ENCODE assay signal across 20 cellular contexts in the genomic region with DNA sequence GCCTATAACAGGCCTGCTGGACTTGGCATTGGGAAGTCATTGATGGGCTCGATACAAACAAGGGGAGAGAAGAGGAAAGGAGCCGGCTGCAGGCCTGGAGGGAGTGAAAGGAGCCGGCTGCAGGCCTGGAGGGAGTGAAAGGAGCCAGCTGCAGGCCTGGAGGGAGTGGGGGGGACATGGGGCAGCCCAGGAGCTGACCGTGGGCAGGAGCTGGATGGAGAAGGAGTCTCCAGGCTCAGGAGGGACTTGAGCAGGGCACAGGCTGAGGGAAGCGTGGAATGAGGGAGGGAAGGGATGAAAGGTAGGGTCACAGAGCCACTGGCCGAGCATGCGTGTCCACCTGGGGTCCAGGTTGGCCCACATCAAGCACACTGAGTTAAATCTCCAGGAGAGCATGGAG.
"Had no signal": no experiment of that assay in that cellular context is flagged by ENCODE, and none has a peak within 500 bp of the region (broad histone marks: within the 10 kb centered on the region; RNA-seq: fewer than 3 reads in every experiment).

No MANE protein-coding gene starts in this region.

- DNase-seq: effector memory CD4-positive, alpha-beta T cell; foreskin keratinocyte; head of caudate nucleus; kidney; midbrain; ovary; sigmoid colon; stimulated activated CD4-positive, alpha-beta T cell treated with anti-CD3 and anti-CD28 coated beads, Interleukin-2, amount 100 ng/mL, for 24 hours; stimulated activated CD4-positive, alpha-beta T cell treated with anti-CD3 and anti-CD28 coated beads, Interleukin-4, amount 100 ng/mL, for 4 hours; stimulated activated naive CD4-positive, alpha-beta T cell; stomach; upper lobe of left lung; uterus had no signal

- H3K79me2 ChIP-seq: hepatocyte had no signal

- H3K36me3 ChIP-seq: ovary, right atrium auricular region, sigmoid colon, stomach, upper lobe of left lung, uterus had no signal

- H3K4me3 ChIP-seq: hepatocyte, ovary, right atrium auricular region, sigmoid colon, skin epidermis, stomach, upper lobe of left lung, uterus had no signal

- H3K4me1 ChIP-seq: foreskin keratinocyte, right atrium auricular region, uterus had no signal

- H3K9me3 ChIP-seq: ovary, right atrium auricular region, sigmoid colon, stomach, upper lobe of left lung, uterus had no signal

- H3K27me3 ChIP-seq: hepatocyte, ovary, right atrium auricular region, sigmoid colon, stomach, upper lobe of left lung, uterus had no signal

- ATAC-seq: foreskin keratinocyte, left lobe of liver had no signal

- H2AFZ ChIP-seq: hepatocyte had no signal

- H3K27ac Mint-ChIP-seq: natural killer cell treated with Interleukin-12 subunit alpha and Interleukin-12 subunit beta and Interleukin-15 and Interleukin-18, amount 100 ng/mL, for 72 hours had no signal

- H3K4me2 ChIP-seq: hepatocyte had no signal

- H3K4me3 Mint-ChIP-seq: central memory CD8-positive, alpha-beta T cell; natural killer cell treated with Interleukin-12 subunit alpha and Interleukin-12 subunit beta and Interleukin-15 and Interleukin-18, amount 100 ng/mL, for 72 hours had no signal

- H3K27ac ChIP-seq: epithelial cell of prostate, foreskin keratinocyte, hepatocyte, ovary, right atrium auricular region, skin epidermis, stomach, upper lobe of left lung, uterus had no signal
